Comparison of ENCODE assay signal across 1 cellular context in the genomic region with DNA sequence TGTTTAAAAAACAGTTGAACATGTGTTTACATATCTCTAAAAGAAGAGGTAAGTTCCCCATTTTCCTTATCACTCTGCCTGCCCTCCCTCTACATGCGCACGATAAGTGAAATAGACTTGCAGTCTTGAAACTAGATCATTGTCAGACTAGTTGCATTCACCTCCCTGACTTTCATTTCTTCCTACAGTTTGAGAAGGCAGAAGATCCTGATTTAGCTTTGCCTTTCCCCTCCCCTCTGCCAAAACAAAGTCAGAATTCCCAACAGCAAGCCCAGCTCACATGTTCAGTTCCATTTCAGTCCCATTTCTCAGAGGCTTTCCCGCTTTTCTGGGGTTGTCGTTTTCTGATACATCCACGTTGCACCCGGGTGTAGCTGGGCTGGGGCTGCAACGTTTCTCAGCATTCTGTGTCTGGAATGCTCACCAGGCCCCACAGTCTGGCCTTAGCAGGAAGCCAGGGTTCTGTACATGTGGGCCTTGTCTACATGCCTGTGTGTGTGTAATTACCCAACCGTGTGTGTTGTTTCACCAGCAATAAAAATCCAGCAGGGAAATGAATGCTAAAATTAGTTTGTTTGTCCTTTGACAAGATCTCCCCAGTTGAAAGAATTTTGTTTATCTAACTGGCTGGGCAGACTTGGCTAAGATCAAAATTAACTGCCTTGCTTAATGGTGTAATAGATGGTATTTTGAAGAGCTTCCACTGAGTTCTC.
TF ChIP-seq lines count a peak whose summit lies in the region.

No MANE protein-coding gene starts in this region.

TF ChIP-seq in K562, 482 proteins besides CTCF, POLR2A, EP300 and RAD21 (continued from another document and continues in another):
- TF ChIP-seq RBBP5 (IDR thresholded peaks at IDR 0.05; ENCODE audit: borderline replicate concordance, insufficient read depth, low read length, poor library complexity, severe bottlenecking) (peak; percentile 69), EWSR1 (IDR thresholded peaks at IDR 0.05; ENCODE audit: borderline replicate concordance, low read depth, partially characterized antibody) (no peak), DMBX1 (CRISPR knock-in tag; IDR thresholded peaks at IDR 0.05; ENCODE audit: borderline replicate concordance) (peak; percentile 84), EZH2 (IDR thresholded peaks at IDR 0.05; ENCODE audit: borderline replicate concordance, low read depth, low read length) (no peak), ARNT (IDR thresholded peaks at IDR 0.05) (peak in 1 of 2 experiments; percentile 49; a peak in 1 of 4 replicates), SMARCE1 (IDR thresholded peaks at IDR 0.05) (peak; percentile 80), HDAC3 (IDR thresholded peaks at IDR 0.05; ENCODE audit: borderline replicate concordance, partially characterized antibody) (peak; percentile 38), ETV5 (CRISPR knock-in tag; IDR thresholded peaks at IDR 0.05; ENCODE audit: low read depth) (peak; percentile 38; the same call in 1 of the 2 replicates), ZNF408 (CRISPR knock-in tag; IDR thresholded peaks at IDR 0.05; ENCODE audit: low read depth) (no peak), CBX3 (IDR thresholded peaks at IDR 0.05; ENCODE audit: borderline replicate concordance in 1 of 2, low read length in 2 of 2) (0 out of 3 replicates have a peak, but pooled peaks of 1 of the 2 experiments have one; percentile 28), XRCC5 (IDR thresholded peaks at IDR 0.05; ENCODE audit: low read depth, low read length) (no peak), TCFL5 (CRISPR knock-in tag; conservative IDR thresholded peaks at IDR 0.05) (no peak), SPI1 (IDR thresholded peaks at IDR 0.05; ENCODE audit: borderline replicate concordance, low read depth, low read length) (0 out of 2 replicates have a peak, but pooled peaks have one; percentile 5), POLR2AphosphoS5 (IDR thresholded peaks at IDR 0.05; ENCODE audit: control insufficient read depth, insufficient read depth, low read depth, low read length) (peak; percentile 34; the same call in 1 of the 2 replicates), ZFX (CRISPR knock-in tag; IDR thresholded peaks at IDR 0.05) (peak; percentile 37; the same call in 1 of the 2 replicates), TCF3 (CRISPR knock-in tag; IDR thresholded peaks at IDR 0.05) (peak; percentile 70), RBM34 (IDR thresholded peaks at IDR 0.05; ENCODE audit: borderline replicate concordance, insufficient read depth, low read length) (no peak), ZNF707 (CRISPR knock-in tag; conservative IDR thresholded peaks at IDR 0.05) (0 out of 2 replicates have a peak, but pooled peaks have one; percentile 43), ZBED1 (IDR thresholded peaks at IDR 0.05) (no peak), ZNF3 (CRISPR knock-in tag; IDR thresholded peaks at IDR 0.05) (no peak), NFRKB (IDR thresholded peaks at IDR 0.05; ENCODE audit: low read depth) (peak; percentile 88), THRAP3 (IDR thresholded peaks at IDR 0.05; ENCODE audit: borderline replicate concordance) (no peak), EP400 (IDR thresholded peaks at IDR 0.05) (peak; percentile 33; the same call in 1 of the 2 replicates), FOXJ2 (tag; IDR thresholded peaks at IDR 0.05) (no peak), GTF2E2 (tag; IDR thresholded peaks at IDR 0.05) (no peak), ZSCAN29 (IDR thresholded peaks at IDR 0.05) (no peak), ZNF695 (CRISPR knock-in tag; IDR thresholded peaks at IDR 0.05) (0 out of 2 replicates have a peak, but pooled peaks have one; percentile 36), ZNF780A (CRISPR knock-in tag; IDR thresholded peaks at IDR 0.05) (no peak), FOXJ3 (CRISPR knock-in tag; IDR thresholded peaks at IDR 0.05) (no peak), U2AF2 (optimal IDR thresholded peaks at IDR 0.05; ENCODE audit: low read depth, low read length) (no peak), FIP1L1 (IDR thresholded peaks at IDR 0.05; ENCODE audit: low read depth, low read length, poor library complexity, severe bottlenecking) (no peak)
- TF ChIP-seq, protein P1, sequence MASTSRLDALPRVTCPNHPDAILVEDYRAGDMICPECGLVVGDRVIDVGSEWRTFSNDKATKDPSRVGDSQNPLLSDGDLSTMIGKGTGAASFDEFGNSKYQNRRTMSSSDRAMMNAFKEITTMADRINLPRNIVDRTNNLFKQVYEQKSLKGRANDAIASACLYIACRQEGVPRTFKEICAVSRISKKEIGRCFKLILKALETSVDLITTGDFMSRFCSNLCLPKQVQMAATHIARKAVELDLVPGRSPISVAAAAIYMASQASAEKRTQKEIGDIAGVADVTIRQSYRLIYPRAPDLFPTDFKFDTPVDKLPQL (IDR thresholded peaks at IDR 0.05; ENCODE audit: extremely low read depth, insufficient read length) = no peak
- TF ChIP-seq, protein P2, sequence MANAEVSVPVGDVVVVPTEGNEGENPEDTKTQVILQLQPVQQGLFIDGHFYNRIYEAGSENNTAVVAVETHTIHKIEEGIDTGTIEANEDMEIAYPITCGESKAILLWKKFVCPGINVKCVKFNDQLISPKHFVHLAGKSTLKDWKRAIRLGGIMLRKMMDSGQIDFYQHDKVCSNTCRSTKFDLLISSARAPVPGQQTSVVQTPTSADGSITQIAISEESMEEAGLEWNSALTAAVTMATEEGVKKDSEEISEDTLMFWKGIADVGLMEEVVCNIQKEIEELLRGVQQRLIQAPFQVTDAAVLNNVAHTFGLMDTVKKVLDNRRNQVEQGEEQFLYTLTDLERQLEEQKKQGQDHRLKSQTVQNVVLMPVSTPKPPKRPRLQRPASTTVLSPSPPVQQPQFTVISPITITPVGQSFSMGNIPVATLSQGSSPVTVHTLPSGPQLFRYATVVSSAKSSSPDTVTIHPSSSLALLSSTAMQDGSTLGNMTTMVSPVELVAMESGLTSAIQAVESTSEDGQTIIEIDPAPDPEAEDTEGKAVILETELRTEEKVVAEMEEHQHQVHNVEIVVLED (CRISPR knock-in tag; IDR thresholded peaks at IDR 0.05) = 0 out of 2 replicates have a peak, but pooled peaks have one; percentile 50
- TF ChIP-seq, protein P3, sequence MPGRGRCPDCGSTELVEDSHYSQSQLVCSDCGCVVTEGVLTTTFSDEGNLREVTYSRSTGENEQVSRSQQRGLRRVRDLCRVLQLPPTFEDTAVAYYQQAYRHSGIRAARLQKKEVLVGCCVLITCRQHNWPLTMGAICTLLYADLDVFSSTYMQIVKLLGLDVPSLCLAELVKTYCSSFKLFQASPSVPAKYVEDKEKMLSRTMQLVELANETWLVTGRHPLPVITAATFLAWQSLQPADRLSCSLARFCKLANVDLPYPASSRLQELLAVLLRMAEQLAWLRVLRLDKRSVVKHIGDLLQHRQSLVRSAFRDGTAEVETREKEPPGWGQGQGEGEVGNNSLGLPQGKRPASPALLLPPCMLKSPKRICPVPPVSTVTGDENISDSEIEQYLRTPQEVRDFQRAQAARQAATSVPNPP (IDR thresholded peaks at IDR 0.05; ENCODE audit: borderline replicate concordance, insufficient read depth, insufficient read length) = no peak
- TF ChIP-seq, protein P4, sequence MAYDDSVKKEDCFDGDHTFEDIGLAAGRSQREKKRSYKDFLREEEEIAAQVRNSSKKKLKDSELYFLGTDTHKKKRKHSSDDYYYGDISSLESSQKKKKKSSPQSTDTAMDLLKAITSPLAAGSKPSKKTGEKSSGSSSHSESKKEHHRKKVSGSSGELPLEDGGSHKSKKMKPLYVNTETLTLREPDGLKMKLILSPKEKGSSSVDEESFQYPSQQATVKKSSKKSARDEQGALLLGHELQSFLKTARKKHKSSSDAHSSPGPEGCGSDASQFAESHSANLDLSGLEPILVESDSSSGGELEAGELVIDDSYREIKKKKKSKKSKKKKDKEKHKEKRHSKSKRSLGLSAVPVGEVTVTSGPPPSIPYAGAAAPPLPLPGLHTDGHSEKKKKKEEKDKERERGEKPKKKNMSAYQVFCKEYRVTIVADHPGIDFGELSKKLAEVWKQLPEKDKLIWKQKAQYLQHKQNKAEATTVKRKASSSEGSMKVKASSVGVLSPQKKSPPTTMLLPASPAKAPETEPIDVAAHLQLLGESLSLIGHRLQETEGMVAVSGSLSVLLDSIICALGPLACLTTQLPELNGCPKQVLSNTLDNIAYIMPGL (CRISPR knock-in tag; IDR thresholded peaks at IDR 0.05) = no peak
- TF ChIP-seq, protein P5, sequence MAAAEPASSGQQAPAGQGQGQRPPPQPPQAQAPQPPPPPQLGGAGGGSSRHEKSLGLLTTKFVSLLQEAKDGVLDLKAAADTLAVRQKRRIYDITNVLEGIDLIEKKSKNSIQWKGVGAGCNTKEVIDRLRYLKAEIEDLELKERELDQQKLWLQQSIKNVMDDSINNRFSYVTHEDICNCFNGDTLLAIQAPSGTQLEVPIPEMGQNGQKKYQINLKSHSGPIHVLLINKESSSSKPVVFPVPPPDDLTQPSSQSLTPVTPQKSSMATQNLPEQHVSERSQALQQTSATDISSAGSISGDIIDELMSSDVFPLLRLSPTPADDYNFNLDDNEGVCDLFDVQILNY (CRISPR knock-in tag; IDR thresholded peaks at IDR 0.05) = no peak
- TF ChIP-seq, protein P6, sequence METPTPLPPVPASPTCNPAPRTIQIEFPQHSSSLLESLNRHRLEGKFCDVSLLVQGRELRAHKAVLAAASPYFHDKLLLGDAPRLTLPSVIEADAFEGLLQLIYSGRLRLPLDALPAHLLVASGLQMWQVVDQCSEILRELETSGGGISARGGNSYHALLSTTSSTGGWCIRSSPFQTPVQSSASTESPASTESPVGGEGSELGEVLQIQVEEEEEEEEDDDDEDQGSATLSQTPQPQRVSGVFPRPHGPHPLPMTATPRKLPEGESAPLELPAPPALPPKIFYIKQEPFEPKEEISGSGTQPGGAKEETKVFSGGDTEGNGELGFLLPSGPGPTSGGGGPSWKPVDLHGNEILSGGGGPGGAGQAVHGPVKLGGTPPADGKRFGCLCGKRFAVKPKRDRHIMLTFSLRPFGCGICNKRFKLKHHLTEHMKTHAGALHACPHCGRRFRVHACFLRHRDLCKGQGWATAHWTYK (CRISPR knock-in tag; IDR thresholded peaks at IDR 0.05) = peak; percentile 54; the same call in 1 of the 2 replicates
- TF ChIP-seq, protein P7, sequence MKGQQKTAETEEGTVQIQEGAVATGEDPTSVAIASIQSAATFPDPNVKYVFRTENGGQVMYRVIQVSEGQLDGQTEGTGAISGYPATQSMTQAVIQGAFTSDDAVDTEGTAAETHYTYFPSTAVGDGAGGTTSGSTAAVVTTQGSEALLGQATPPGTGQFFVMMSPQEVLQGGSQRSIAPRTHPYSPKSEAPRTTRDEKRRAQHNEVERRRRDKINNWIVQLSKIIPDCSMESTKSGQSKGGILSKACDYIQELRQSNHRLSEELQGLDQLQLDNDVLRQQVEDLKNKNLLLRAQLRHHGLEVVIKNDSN (CRISPR knock-in tag; IDR thresholded peaks at IDR 0.05) = no peak
- TF ChIP-seq, protein P8, sequence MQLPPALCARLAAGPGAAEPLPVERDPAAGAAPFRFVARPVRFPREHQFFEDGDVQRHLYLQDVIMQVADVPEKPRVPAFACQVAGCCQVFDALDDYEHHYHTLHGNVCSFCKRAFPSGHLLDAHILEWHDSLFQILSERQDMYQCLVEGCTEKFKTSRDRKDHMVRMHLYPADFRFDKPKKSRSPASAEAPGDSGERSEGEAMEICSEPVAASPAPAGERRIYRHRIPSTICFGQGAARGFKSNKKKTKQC (CRISPR knock-in tag; IDR thresholded peaks at IDR 0.05) = no peak
- TF ChIP-seq, protein P9, sequence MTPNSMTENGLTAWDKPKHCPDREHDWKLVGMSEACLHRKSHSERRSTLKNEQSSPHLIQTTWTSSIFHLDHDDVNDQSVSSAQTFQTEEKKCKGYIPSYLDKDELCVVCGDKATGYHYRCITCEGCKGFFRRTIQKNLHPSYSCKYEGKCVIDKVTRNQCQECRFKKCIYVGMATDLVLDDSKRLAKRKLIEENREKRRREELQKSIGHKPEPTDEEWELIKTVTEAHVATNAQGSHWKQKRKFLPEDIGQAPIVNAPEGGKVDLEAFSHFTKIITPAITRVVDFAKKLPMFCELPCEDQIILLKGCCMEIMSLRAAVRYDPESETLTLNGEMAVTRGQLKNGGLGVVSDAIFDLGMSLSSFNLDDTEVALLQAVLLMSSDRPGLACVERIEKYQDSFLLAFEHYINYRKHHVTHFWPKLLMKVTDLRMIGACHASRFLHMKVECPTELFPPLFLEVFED (CRISPR knock-in tag; conservative IDR thresholded peaks at IDR 0.05) = peak; percentile 85
- TF ChIP-seq, protein P10, sequence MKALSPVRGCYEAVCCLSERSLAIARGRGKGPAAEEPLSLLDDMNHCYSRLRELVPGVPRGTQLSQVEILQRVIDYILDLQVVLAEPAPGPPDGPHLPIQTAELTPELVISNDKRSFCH (CRISPR knock-in tag; IDR thresholded peaks at IDR 0.05) = no peak
- TF ChIP-seq, protein P10 (tag; IDR thresholded peaks at IDR 0.05) = peak; percentile 59
- TF ChIP-seq, protein P11, sequence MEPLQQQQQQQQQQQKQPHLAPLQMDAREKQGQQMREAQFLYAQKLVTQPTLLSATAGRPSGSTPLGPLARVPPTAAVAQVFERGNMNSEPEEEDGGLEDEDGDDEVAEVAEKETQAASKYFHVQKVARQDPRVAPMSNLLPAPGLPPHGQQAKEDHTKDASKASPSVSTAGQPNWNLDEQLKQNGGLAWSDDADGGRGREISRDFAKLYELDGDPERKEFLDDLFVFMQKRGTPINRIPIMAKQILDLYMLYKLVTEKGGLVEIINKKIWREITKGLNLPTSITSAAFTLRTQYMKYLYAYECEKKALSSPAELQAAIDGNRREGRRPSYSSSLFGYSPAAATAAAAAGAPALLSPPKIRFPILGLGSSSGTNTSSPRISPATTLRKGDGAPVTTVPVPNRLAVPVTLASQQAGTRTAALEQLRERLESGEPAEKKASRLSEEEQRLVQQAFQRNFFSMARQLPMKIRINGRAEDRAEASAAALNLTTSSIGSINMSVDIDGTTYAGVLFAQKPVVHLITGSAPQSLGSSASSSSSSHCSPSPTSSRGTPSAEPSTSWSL (CRISPR knock-in tag; IDR thresholded peaks at IDR 0.05; ENCODE audit: borderline replicate concordance) = no peak
- TF ChIP-seq, protein P12, sequence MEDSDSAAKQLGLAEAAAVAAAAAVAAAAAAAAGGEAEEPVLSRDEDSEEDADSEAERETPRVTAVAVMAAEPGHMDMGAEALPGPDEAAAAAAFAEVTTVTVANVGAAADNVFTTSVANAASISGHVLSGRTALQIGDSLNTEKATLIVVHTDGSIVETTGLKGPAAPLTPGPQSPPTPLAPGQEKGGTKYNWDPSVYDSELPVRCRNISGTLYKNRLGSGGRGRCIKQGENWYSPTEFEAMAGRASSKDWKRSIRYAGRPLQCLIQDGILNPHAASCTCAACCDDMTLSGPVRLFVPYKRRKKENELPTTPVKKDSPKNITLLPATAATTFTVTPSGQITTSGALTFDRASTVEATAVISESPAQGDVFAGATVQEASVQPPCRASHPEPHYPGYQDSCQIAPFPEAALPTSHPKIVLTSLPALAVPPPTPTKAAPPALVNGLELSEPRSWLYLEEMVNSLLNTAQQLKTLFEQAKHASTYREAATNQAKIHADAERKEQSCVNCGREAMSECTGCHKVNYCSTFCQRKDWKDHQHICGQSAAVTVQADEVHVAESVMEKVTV (CRISPR knock-in tag; IDR thresholded peaks at IDR 0.05) = no peak
- TF ChIP-seq, protein P13, sequence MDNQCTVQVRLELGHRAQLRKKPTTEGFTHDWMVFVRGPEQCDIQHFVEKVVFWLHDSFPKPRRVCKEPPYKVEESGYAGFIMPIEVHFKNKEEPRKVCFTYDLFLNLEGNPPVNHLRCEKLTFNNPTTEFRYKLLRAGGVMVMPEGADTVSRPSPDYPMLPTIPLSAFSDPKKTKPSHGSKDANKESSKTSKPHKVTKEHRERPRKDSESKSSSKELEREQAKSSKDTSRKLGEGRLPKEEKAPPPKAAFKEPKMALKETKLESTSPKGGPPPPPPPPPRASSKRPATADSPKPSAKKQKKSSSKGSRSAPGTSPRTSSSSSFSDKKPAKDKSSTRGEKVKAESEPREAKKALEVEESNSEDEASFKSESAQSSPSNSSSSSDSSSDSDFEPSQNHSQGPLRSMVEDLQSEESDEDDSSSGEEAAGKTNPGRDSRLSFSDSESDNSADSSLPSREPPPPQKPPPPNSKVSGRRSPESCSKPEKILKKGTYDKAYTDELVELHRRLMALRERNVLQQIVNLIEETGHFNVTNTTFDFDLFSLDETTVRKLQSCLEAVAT (IDR thresholded peaks at IDR 0.05) = 0 out of 4 replicates have a peak, but pooled peaks of 1 of the 2 experiments have one; percentile 47
